8 cellular contexts compared by ENCODE assay signal in the genomic region with DNA sequence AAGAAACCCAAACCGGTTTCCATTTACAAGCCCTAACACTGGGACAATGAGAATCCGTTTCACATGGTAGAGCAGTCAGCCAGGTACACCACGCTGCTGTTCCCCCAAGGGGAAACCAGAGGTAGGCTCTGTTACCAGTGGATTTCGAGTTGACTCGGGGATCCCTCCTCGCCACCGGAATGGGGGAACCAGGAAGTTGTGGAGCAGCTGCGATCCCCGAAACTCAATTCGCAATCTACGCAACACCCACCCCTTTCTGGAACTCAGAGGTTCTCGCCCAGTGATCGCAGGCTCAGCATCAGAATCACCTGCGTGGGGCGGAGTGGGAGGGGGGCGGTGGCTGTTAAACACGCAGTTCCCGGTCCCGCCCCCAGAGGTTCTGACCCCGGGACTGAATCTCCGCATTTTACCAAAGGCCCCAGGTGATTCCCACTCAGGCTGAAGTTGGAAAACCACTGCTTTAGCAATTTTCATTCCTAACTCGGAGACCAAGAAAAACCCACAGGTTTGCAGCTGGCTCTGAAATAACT. TPM values are rescaled to one million over a fixed set of nuclear protein-coding genes. Genes with fewer than 3 reads are reported as not detected.
DNase-seq lines count a peak whose midpoint lies in the region; TF ChIP-seq lines count a peak whose summit lies in the region.
"Not testable (repeated sequence)": the region's sequence is repeated elsewhere in the genome, so short reads cannot be mapped to it uniquely, and the experiment has no call there.

No MANE protein-coding gene starts in this region.

- not testable (repeated sequence) for H2AFZ ChIP-seq in ACC112 (ENCODE audit: low read length, unreplicated experiment)

- not testable (repeated sequence) for H3K36me3 Mint-ChIP-seq in activated naive CD8-positive, alpha-beta T cell treated with anti-CD3 and anti-CD28 coated beads for 36 hours

- not testable (repeated sequence) for TF ChIP-seq CTCF in fibroblast of villous mesenchyme (IDR thresholded peaks at IDR 0.05; ENCODE audit: insufficient read depth, low read depth, low read length)

- peak overlapping the region; percentile 28; the same call in 1 of the 2 replicates for H3K27ac ChIP-seq in ACC112 (ENCODE audit: low read depth, low read length)

- peak overlapping the region; percentile 38 for H3K27ac Mint-ChIP-seq in activated naive CD8-positive, alpha-beta T cell treated with anti-CD3 and anti-CD28 coated beads for 36 hours

- peaks cover 14% of the 10 kb centered on the region for H3K4me1 Mint-ChIP-seq in activated naive CD8-positive, alpha-beta T cell treated with anti-CD3 and anti-CD28 coated beads for 36 hours

- in situ Hi-C loops in KBM-7 (cut with MboI; ENCODE audit: low pct_unique_long_range_greater_than_20kb, low sequenced_read_pairs) = not testable (repeated sequence)

- not testable (repeated sequence) for H3K4me1 ChIP-seq in ACC112 (ENCODE audit: control insufficient read depth, insufficient read depth, low read length, unreplicated experiment)

- H3K4me3 Mint-ChIP-seq in activated naive CD8-positive, alpha-beta T cell treated with anti-CD3 and anti-CD28 coated beads for 36 hours = peak overlapping the region; percentile 77

- H3K27me3 Mint-ChIP-seq in activated naive CD8-positive, alpha-beta T cell treated with anti-CD3 and anti-CD28 coated beads for 36 hours = not testable (repeated sequence)

- peaks cover 30% of the 10 kb centered on the region for H3K79me2 ChIP-seq in ACC112 (ENCODE audit: control insufficient read depth, insufficient read depth, low read length, unreplicated experiment)

- H3K36me3 ChIP-seq in ACC112 (ENCODE audit: insufficient read depth, low read length) = not testable (repeated sequence)

- DNase-seq in GM19238 (ENCODE audit: insufficient read length, low spot score) (peak; percentile 1), KBM-7 (peak; percentile 27), UCSD-AML1 (lab: John Stamatoyannopoulos, UW; ENCODE audit: unreplicated experiment) (peak; percentile 30), fibroblast of villous mesenchyme (ENCODE audit: low read depth) (peak; percentile 18), mucosa of gallbladder (ENCODE audit: low spot score) (peak; percentile 55)
- DNase-seq in activated naive CD8-positive, alpha-beta T cell treated with anti-CD3 and anti-CD28 coated beads for 36 hours = peak; percentile 55
- DNase-seq in stimulated activated CD4-positive, alpha-beta T cell treated with anti-CD3 and anti-CD28 coated beads, Interleukin-1b, Interleukin-23, amount 100 ng/mL, for 48 hours = peak; percentile 55

- H3K4me3 ChIP-seq in ACC112 (ENCODE audit: low read depth, low read length) (peak overlapping the region; percentile 74), fibroblast of villous mesenchyme (ENCODE audit: low read depth, low read length) (peak overlapping the region; percentile 73)

- not testable (repeated sequence) for H3K9me3 Mint-ChIP-seq in activated naive CD8-positive, alpha-beta T cell treated with anti-CD3 and anti-CD28 coated beads for 36 hours

- not testable (repeated sequence) for H3K27me3 ChIP-seq in ACC112 (ENCODE audit: insufficient read depth, low read length)

RNA-seq across cellular contexts. Expression of a gene that starts 49.2 kb away (rescaled TPM):
- total RNA-seq in activated naive CD8-positive, alpha-beta T cell treated with anti-CD3 and anti-CD28 coated beads for 36 hours = 10 to 100 TPM; 20.9 to 21.3 TPM
- total RNA-seq in fibroblast of villous mesenchyme = 24.5 and 31.1 TPM in 2 replicates
- 19.9 TPM for total RNA-seq in mucosa of gallbladder

Comparison
In these comparisons a context has a peak if more than half of its experiments do, and no peak if none do; other contexts are left out.
1. Peak in every context shown above with its lines: DNase-seq, H3K4me3 ChIP-seq and H3K27ac ChIP-seq.
2. DNase-seq: peak in every context shown above with its lines; median percentile 55 in activated naive CD8-positive, alpha-beta T cell treated with anti-CD3 and anti-CD28 coated beads for 36 hours; 55 in mucosa of gallbladder; 55 in stimulated activated CD4-positive, alpha-beta T cell treated with anti-CD3 and anti-CD28 coated beads, Interleukin-1b, Interleukin-23, amount 100 ng/mL, for 48 hours; 30 in UCSD-AML1; 27 in KBM-7; 18 in fibroblast of villous mesenchyme; 1 in GM19238.